In the genomic region with DNA sequence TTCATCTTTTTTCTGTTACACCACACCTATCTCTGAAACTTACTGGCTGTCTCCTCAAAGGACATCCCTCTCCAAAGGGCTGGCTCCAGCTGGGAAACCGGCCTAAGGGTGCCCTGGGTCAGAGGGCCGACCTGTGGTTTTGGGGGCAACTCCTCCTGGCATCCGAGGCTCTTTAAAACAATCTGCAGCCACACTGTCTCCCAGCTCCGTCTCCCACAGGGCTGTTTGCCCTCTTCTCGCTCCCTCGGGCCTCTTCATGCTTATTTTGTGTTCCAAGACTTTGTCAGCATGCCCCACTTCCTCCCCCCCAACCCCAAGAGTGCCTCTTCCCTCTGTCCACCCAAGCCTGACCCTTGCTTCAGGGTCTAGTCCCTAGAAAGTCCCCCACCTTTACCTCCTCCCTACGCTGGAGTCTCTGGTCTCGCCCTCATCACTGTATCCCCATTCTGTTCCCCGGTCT, we compare ENCODE assay signal across 10 cellular contexts.
DNase-seq lines count a peak whose midpoint lies in the region; ATAC-seq and TF ChIP-seq lines count a peak whose summit lies in the region.
"Had no signal": no experiment of that assay in that cellular context is flagged by ENCODE, and none has a peak within 500 bp of the region (broad histone marks: within the 10 kb centered on the region; RNA-seq: fewer than 3 reads in every experiment).

No MANE protein-coding gene starts in this region.

- no peaks in the 10 kb centered on the region for H3K27me3 Mint-ChIP-seq in effector memory CD8-positive, alpha-beta T cell

- H3K9ac ChIP-seq in NT2/D1 (ENCODE audit: insufficient read length, low read depth) (peak overlapping the region; percentile 57), parathyroid adenoma (no peak overlapping the region)

- H3K36me3 ChIP-seq in NT2/D1 (ENCODE audit: insufficient read depth, insufficient read length, low read length): peaks cover 19% of the 10 kb centered on the region
- H3K36me3 ChIP-seq in parathyroid adenoma (ENCODE audit: control insufficient read depth, insufficient read depth, low read length): no peaks in the 10 kb centered on the region
- H3K36me3 ChIP-seq: thoracic aorta had no signal

- H3K27me3 ChIP-seq in NT2/D1 (ENCODE audit: insufficient read depth, insufficient read length) (peaks cover 10% of the 10 kb centered on the region), parathyroid adenoma (ENCODE audit: control insufficient read depth, insufficient read depth, low read length) (no peaks in the 10 kb centered on the region)

- peaks cover 73 to 77% of the 10 kb centered on the region in 2 donors for H3K4me1 Mint-ChIP-seq in effector memory CD8-positive, alpha-beta T cell (ENCODE audit: low read depth in 2 of 2)

- H3K79me2 ChIP-seq in parathyroid adenoma: peaks cover 6% of the 10 kb centered on the region

- H3K9me3 Mint-ChIP-seq in effector memory CD8-positive, alpha-beta T cell: no peaks in the 10 kb centered on the region

- peak overlapping the region; percentile 92 to 99 for H3K27ac Mint-ChIP-seq in effector memory CD8-positive, alpha-beta T cell

- no peaks in the 10 kb centered on the region for H3K9me3 ChIP-seq in NT2/D1 (ENCODE audit: insufficient read depth, low read length)
- H3K9me3 ChIP-seq in parathyroid adenoma (ENCODE audit: control insufficient read depth, low read length): no peaks in the 10 kb centered on the region
- H3K9me3 ChIP-seq: thoracic aorta had no signal

- H3K4me1 ChIP-seq in NT2/D1 (ENCODE audit: insufficient read depth, insufficient read length) (peaks cover 30% of the 10 kb centered on the region), parathyroid adenoma (peaks cover 13% of the 10 kb centered on the region)

- H3K4me3 ChIP-seq in GM12865 (ENCODE audit: low read depth, low read length): peak overlapping the region; percentile 89
- H3K4me3 ChIP-seq in NT2/D1 (ENCODE audit: insufficient read length, low read depth): no peak overlapping the region
- peak overlapping the region; percentile 41 for H3K4me3 ChIP-seq in parathyroid adenoma (ENCODE audit: low read depth, low read length)

- TF ChIP-seq CTCF in GM12865 (IDR thresholded peaks at IDR 0.05; ENCODE audit: insufficient read depth, low read depth, low read length, missing control alignments): no peak
- TF ChIP-seq CTCF in parathyroid adenoma (IDR thresholded peaks at IDR 0.05): no peak

- H2AFZ ChIP-seq in parathyroid adenoma: peak overlapping the region; percentile 50

- DNase-seq in GM12865 (ENCODE audit: low read depth) (no peak), NT2/D1 (ENCODE audit: low read depth, low spot score) (no peak), NCI-H226 (no peak)
- no peak for DNase-seq in effector memory CD8-positive, alpha-beta T cell
- DNase-seq: kidney glomerular epithelial cell, NCI-H2081 treated with DMSO at 0.1 percent for 48 hours had no signal

- peak overlapping the region; percentile 42 for H3K27ac ChIP-seq in parathyroid adenoma
- H3K27ac ChIP-seq: thoracic aorta had no signal

- H3K4me3 Mint-ChIP-seq in effector memory CD8-positive, alpha-beta T cell: peak overlapping the region; percentile 80 to 98

- peaks cover 51% of the 10 kb centered on the region for H3K36me3 Mint-ChIP-seq in effector memory CD8-positive, alpha-beta T cell (ENCODE audit: insufficient read depth)

- ATAC-seq in effector memory CD8-positive, alpha-beta T cell (replicated peaks): no peak
- no peak for ATAC-seq in HG03521 (IDR thresholded peaks at IDR 0.05; ENCODE audit: unreplicated experiment)
- ATAC-seq in HG03378 (IDR thresholded peaks at IDR 0.05; ENCODE audit: unreplicated experiment): no peak

- H3K4me2 ChIP-seq in parathyroid adenoma (ENCODE audit: low read length): peak overlapping the region; percentile 76
